ENCODE assay signal across 1 cellular context in the genomic region with DNA sequence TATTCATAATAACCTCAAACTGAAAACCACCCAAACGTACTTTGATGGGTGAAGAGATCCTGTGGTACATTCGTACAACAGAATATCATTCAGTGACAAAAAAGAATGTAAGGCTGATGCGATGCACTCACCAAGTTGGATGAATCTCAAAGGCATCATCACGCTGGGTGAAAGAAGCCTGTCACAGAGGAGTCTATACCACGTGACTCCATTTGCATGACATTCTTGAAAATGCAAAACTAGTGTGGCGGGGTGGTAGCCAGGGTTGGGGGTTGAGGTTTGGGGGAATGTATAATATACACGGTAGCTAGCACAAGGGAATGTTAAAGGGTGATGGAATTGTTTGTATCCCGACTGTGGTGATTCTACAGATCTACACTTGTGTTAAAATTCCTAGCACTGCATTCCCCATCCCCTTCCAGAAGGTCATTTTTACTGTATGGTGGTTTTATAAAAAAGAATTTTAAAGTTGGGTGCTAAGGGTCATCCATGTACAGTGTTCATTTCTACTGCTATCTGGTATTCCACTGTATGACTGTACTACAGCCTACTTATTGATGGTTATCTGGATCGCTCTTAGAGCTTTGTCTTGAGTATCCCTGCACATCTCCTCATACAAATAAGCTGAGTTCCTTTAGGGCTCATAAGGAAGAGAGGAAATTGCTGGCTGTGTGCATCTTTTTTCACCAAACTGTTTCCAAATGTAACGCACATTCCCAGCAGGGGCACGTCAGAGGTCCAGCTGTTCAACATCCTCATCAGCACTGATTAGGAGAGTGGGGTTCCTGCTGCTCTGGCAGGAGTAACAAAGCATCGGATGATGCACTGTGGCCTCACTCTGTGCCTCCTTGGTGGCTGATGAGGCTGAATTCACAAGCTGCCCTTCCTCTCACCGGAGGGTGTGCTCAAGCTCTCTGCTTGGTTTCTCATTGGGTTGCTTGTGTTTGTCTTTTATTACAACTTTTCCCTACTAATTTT.
A peak's percentile ranks its signal among the peaks of the same experiment; 100 is the strongest.
TF ChIP-seq lines count a peak whose summit lies in the region.

No MANE protein-coding gene starts in this region.

TF ChIP-seq in K562, 482 proteins besides CTCF, POLR2A, EP300 and RAD21 (continued from another document and continues in another):
- TF ChIP-seq, protein P1, sequence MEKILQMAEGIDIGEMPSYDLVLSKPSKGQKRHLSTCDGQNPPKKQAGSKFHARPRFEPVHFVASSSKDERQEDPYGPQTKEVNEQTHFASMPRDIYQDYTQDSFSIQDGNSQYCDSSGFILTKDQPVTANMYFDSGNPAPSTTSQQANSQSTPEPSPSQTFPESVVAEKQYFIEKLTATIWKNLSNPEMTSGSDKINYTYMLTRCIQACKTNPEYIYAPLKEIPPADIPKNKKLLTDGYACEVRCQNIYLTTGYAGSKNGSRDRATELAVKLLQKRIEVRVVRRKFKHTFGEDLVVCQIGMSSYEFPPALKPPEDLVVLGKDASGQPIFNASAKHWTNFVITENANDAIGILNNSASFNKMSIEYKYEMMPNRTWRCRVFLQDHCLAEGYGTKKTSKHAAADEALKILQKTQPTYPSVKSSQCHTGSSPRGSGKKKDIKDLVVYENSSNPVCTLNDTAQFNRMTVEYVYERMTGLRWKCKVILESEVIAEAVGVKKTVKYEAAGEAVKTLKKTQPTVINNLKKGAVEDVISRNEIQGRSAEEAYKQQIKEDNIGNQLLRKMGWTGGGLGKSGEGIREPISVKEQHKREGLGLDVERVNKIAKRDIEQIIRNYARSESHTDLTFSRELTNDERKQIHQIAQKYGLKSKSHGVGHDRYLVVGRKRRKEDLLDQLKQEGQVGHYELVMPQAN (IDR thresholded peaks at IDR 0.05; ENCODE audit: borderline replicate concordance): no peak
- 0 out of 2 replicates have a peak, but pooled peaks have one; percentile 62 for TF ChIP-seq ZNF282 (CRISPR knock-in tag; IDR thresholded peaks at IDR 0.05)
- peak; percentile 95 for TF ChIP-seq RAD51 (IDR thresholded peaks at IDR 0.05; ENCODE audit: borderline replicate concordance, low read depth)
- TF ChIP-seq, protein P2, sequence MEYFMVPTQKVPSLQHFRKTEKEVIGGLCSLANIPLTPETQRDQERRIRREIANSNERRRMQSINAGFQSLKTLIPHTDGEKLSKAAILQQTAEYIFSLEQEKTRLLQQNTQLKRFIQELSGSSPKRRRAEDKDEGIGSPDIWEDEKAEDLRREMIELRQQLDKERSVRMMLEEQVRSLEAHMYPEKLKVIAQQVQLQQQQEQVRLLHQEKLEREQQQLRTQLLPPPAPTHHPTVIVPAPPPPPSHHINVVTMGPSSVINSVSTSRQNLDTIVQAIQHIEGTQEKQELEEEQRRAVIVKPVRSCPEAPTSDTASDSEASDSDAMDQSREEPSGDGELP (CRISPR knock-in tag; IDR thresholded peaks at IDR 0.05; ENCODE audit: borderline replicate concordance): peak; percentile 49; the same call in 1 of the 2 replicates
- no peak for TF ChIP-seq ZNF347 (CRISPR knock-in tag; IDR thresholded peaks at IDR 0.05; ENCODE audit: low read depth)
- peak; percentile 19 for TF ChIP-seq ARHGAP35 (IDR thresholded peaks at IDR 0.05; ENCODE audit: partially characterized antibody)
- TF ChIP-seq, protein P3, sequence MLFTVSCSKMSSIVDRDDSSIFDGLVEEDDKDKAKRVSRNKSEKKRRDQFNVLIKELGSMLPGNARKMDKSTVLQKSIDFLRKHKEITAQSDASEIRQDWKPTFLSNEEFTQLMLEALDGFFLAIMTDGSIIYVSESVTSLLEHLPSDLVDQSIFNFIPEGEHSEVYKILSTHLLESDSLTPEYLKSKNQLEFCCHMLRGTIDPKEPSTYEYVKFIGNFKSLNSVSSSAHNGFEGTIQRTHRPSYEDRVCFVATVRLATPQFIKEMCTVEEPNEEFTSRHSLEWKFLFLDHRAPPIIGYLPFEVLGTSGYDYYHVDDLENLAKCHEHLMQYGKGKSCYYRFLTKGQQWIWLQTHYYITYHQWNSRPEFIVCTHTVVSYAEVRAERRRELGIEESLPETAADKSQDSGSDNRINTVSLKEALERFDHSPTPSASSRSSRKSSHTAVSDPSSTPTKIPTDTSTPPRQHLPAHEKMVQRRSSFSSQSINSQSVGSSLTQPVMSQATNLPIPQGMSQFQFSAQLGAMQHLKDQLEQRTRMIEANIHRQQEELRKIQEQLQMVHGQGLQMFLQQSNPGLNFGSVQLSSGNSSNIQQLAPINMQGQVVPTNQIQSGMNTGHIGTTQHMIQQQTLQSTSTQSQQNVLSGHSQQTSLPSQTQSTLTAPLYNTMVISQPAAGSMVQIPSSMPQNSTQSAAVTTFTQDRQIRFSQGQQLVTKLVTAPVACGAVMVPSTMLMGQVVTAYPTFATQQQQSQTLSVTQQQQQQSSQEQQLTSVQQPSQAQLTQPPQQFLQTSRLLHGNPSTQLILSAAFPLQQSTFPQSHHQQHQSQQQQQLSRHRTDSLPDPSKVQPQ (CRISPR knock-in tag; IDR thresholded peaks at IDR 0.05; ENCODE audit: borderline replicate concordance): 0 out of 2 replicates have a peak, but pooled peaks have one; percentile 51
- TF ChIP-seq, protein P4, sequence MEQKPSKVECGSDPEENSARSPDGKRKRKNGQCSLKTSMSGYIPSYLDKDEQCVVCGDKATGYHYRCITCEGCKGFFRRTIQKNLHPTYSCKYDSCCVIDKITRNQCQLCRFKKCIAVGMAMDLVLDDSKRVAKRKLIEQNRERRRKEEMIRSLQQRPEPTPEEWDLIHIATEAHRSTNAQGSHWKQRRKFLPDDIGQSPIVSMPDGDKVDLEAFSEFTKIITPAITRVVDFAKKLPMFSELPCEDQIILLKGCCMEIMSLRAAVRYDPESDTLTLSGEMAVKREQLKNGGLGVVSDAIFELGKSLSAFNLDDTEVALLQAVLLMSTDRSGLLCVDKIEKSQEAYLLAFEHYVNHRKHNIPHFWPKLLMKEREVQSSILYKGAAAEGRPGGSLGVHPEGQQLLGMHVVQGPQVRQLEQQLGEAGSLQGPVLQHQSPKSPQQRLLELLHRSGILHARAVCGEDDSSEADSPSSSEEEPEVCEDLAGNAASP (IDR thresholded peaks at IDR 0.05): no peak
- TF ChIP-seq CTBP1 (IDR thresholded peaks at IDR 0.05; ENCODE audit: borderline replicate concordance): peak; percentile 30; the same call in 1 of the 2 replicates
- TF ChIP-seq, protein P5, sequence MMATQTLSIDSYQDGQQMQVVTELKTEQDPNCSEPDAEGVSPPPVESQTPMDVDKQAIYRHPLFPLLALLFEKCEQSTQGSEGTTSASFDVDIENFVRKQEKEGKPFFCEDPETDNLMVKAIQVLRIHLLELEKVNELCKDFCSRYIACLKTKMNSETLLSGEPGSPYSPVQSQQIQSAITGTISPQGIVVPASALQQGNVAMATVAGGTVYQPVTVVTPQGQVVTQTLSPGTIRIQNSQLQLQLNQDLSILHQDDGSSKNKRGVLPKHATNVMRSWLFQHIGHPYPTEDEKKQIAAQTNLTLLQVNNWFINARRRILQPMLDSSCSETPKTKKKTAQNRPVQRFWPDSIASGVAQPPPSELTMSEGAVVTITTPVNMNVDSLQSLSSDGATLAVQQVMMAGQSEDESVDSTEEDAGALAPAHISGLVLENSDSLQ (IDR thresholded peaks at IDR 0.05): 0 out of 2 replicates have a peak, but pooled peaks have one; percentile 26
- TF ChIP-seq ZNF436 (CRISPR knock-in tag; IDR thresholded peaks at IDR 0.05): no peak
- 0 out of 2 replicates have a peak, but pooled peaks have one; percentile 81 for TF ChIP-seq IRF2 (CRISPR knock-in tag; IDR thresholded peaks at IDR 0.05)
- no peak for TF ChIP-seq POLR2H (tag; IDR thresholded peaks at IDR 0.05; ENCODE audit: low read depth)
- TF ChIP-seq, protein P6, sequence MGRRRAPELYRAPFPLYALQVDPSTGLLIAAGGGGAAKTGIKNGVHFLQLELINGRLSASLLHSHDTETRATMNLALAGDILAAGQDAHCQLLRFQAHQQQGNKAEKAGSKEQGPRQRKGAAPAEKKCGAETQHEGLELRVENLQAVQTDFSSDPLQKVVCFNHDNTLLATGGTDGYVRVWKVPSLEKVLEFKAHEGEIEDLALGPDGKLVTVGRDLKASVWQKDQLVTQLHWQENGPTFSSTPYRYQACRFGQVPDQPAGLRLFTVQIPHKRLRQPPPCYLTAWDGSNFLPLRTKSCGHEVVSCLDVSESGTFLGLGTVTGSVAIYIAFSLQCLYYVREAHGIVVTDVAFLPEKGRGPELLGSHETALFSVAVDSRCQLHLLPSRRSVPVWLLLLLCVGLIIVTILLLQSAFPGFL (CRISPR knock-in tag; IDR thresholded peaks at IDR 0.05): no peak
- TF ChIP-seq, protein P7, sequence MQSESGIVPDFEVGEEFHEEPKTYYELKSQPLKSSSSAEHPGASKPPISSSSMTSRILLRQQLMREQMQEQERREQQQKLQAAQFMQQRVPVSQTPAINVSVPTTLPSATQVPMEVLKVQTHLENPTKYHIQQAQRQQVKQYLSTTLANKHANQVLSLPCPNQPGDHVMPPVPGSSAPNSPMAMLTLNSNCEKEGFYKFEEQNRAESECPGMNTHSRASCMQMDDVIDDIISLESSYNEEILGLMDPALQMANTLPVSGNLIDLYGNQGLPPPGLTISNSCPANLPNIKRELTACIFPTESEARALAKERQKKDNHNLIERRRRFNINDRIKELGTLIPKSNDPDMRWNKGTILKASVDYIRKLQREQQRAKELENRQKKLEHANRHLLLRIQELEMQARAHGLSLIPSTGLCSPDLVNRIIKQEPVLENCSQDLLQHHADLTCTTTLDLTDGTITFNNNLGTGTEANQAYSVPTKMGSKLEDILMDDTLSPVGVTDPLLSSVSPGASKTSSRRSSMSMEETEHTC (IDR thresholded peaks at IDR 0.05): no peak
- TF ChIP-seq TBL1XR1 (IDR thresholded peaks at IDR 0.05; ENCODE audit: low read length in 2 of 2): no peak
- no peak for TF ChIP-seq EWSR1 (IDR thresholded peaks at IDR 0.05; ENCODE audit: borderline replicate concordance, low read depth, partially characterized antibody)
- peak; percentile 94 for TF ChIP-seq TOE1 (IDR thresholded peaks at IDR 0.05; ENCODE audit: borderline replicate concordance)
- TF ChIP-seq TOE1 (CRISPR knock-in tag; IDR thresholded peaks at IDR 0.05; ENCODE audit: borderline replicate concordance, low read depth): no peak
- 0 out of 2 replicates have a peak, but pooled peaks have one; percentile 37 for TF ChIP-seq NR4A1 (CRISPR knock-in tag; IDR thresholded peaks at IDR 0.05)
- TF ChIP-seq NR4A1 (tag; IDR thresholded peaks at IDR 0.05): no peak
- TF ChIP-seq E2F3 (CRISPR knock-in tag; IDR thresholded peaks at IDR 0.05): 0 out of 2 replicates have a peak, but pooled peaks have one; percentile 36
- no peak for TF ChIP-seq BRCA1 (IDR thresholded peaks at IDR 0.05)
- TF ChIP-seq BRCA1 (CRISPR knock-in tag; IDR thresholded peaks at IDR 0.05): no peak
- TF ChIP-seq, protein P8, sequence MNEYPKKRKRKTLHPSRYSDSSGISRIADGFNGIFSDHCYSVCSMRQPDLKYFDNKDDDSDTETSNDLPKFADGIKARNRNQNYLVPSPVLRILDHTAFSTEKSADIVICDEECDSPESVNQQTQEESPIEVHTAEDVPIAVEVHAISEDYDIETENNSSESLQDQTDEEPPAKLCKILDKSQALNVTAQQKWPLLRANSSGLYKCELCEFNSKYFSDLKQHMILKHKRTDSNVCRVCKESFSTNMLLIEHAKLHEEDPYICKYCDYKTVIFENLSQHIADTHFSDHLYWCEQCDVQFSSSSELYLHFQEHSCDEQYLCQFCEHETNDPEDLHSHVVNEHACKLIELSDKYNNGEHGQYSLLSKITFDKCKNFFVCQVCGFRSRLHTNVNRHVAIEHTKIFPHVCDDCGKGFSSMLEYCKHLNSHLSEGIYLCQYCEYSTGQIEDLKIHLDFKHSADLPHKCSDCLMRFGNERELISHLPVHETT (CRISPR knock-in tag; conservative IDR thresholded peaks at IDR 0.05 in 1 of 2, IDR thresholded peaks at IDR 0.05 in 1 of 2): no peak
- TF ChIP-seq BACH1 (tag; IDR thresholded peaks at IDR 0.05): no peak
- TF ChIP-seq, protein P9, sequence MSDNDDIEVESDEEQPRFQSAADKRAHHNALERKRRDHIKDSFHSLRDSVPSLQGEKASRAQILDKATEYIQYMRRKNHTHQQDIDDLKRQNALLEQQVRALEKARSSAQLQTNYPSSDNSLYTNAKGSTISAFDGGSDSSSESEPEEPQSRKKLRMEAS (CRISPR knock-in tag; IDR thresholded peaks at IDR 0.05): peak; percentile 23; the same call in 1 of the 2 replicates
- TF ChIP-seq FOSL1 (tag; conservative IDR thresholded peaks at IDR 0.05): 0 out of 2 replicates have a peak, but pooled peaks have one; percentile 30
- TF ChIP-seq, protein P10, sequence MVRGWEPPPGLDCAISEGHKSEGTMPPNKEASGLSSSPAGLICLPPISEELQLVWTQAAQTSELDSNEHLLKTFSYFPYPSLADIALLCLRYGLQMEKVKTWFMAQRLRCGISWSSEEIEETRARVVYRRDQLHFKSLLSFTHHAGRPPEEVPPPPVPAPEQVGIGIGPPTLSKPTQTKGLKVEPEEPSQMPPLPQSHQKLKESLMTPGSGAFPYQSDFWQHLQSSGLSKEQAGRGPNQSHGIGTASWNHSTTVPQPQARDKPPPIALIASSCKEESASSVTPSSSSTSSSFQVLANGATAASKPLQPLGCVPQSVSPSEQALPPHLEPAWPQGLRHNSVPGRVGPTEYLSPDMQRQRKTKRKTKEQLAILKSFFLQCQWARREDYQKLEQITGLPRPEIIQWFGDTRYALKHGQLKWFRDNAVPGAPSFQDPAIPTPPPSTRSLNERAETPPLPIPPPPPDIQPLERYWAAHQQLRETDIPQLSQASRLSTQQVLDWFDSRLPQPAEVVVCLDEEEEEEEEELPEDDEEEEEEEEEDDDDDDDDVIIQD (CRISPR knock-in tag; IDR thresholded peaks at IDR 0.05): peak; percentile 77; the same call in 1 of the 2 replicates
- TF ChIP-seq OTX1 (CRISPR knock-in tag; IDR thresholded peaks at IDR 0.05): no peak
- TF ChIP-seq SIX5 (IDR thresholded peaks at IDR 0.05; ENCODE audit: borderline replicate concordance in 1 of 2, insufficient read depth in 1 of 2, low read depth in 1 of 2, low read length in 2 of 2): no peak
- TF ChIP-seq BDP1 (IDR thresholded peaks at IDR 0.05; ENCODE audit: insufficient read depth, insufficient read length): peak; percentile 6
- TF ChIP-seq ILK (tag; IDR thresholded peaks at IDR 0.05; ENCODE audit: borderline replicate concordance, low read depth): 0 out of 2 replicates have a peak, but pooled peaks have one; percentile 45
- TF ChIP-seq ZNF79 (CRISPR knock-in tag; IDR thresholded peaks at IDR 0.05; ENCODE audit: low read depth): no peak
- TF ChIP-seq ZNF77 (CRISPR knock-in tag; IDR thresholded peaks at IDR 0.05): no peak
- TF ChIP-seq HDGF (IDR thresholded peaks at IDR 0.05): no peak
- no peak for TF ChIP-seq ZNF444 (CRISPR knock-in tag; IDR thresholded peaks at IDR 0.05)
- peak; percentile 25; the same call in 1 of the 2 replicates for TF ChIP-seq TAF7 (tag; IDR thresholded peaks at IDR 0.05)
- TF ChIP-seq ZKSCAN8 (CRISPR knock-in tag; IDR thresholded peaks at IDR 0.05): no peak
- no peak for TF ChIP-seq CBX1 (IDR thresholded peaks at IDR 0.05; ENCODE audit: low read depth)
- no peak for TF ChIP-seq DPF2 (IDR thresholded peaks at IDR 0.05)
- peak; percentile 74 for TF ChIP-seq CBFA2T2 (conservative IDR thresholded peaks at IDR 0.05)
- TF ChIP-seq SAFB (IDR thresholded peaks at IDR 0.05; ENCODE audit: borderline replicate concordance, low read depth, low read length): no peak
- no peak for TF ChIP-seq ZFP36 (IDR thresholded peaks at IDR 0.05; ENCODE audit: low read depth, low read length, partially characterized antibody)
- no peak for TF ChIP-seq NFRKB (IDR thresholded peaks at IDR 0.05; ENCODE audit: low read depth)
- TF ChIP-seq, protein P11, sequence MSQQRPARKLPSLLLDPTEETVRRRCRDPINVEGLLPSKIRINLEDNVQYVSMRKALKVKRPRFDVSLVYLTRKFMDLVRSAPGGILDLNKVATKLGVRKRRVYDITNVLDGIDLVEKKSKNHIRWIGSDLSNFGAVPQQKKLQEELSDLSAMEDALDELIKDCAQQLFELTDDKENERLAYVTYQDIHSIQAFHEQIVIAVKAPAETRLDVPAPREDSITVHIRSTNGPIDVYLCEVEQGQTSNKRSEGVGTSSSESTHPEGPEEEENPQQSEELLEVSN (IDR thresholded peaks at IDR 0.05; ENCODE audit: borderline replicate concordance in 1 of 2, extremely low read depth in 1 of 2, insufficient read depth in 1 of 2, insufficient read length in 1 of 2, low read depth in 1 of 2, low read length in 1 of 2, poor library complexity in 1 of 2, severe bottlenecking in 1 of 2): no peak
